Comparison of ENCODE assay signal across 27 cellular contexts in genomic region chr3:30477149-30477921, GRCh38.
DNase-seq lines count a peak whose midpoint lies in the region; ATAC-seq, FAIRE-seq and TF ChIP-seq lines count a peak whose summit lies in the region.
"Had no signal": no experiment of that assay in that cellular context is flagged by ENCODE, and none has a peak within 500 bp of the region (broad histone marks: within the 10 kb centered on the region; RNA-seq: fewer than 3 reads in every experiment).

No MANE protein-coding gene starts in this region.

- H2BK15ac ChIP-seq in H1 (ENCODE audit: low read length) = no peak overlapping the region

- H4K20me1 ChIP-seq in H1 (replicated peaks in 1 of 2; ENCODE audit: control insufficient read depth in 1 of 2, insufficient read depth in 2 of 2, low read length in 2 of 2) = no peaks in the 10 kb centered on the region

- H3K4me1 Mint-ChIP-seq in stimulated activated memory B cell treated with anti-CD40 and anti-IgM and Interleukin-4, amounts not matched to agents 10 μg/mL and 1 μg/mL and 100 μg/mL, for 72 hours = peaks cover 57% of the 10 kb centered on the region
- H3K4me1 Mint-ChIP-seq: neural crest cell had no signal

- H3K9me3 ChIP-seq in H1 (ENCODE audit: insufficient read depth in 2 of 2, low read depth in 1 of 2, low read length in 1 of 2) = peaks cover 0 to 5% of the 10 kb centered on the region in 2 experiments; a peak in 1 of 4 replicates
- H3K9me3 ChIP-seq in heart left ventricle = no peaks in the 10 kb centered on the region
- H3K9me3 ChIP-seq: adrenal gland, body of pancreas, right atrium auricular region, SK-N-SH, spleen had no signal

- H2AFZ ChIP-seq in H1 (ENCODE audit: low read length) = no peak overlapping the region

- DNase-seq in CD1c-positive myeloid dendritic cell (ENCODE audit: extremely low spot score) (peak; percentile 28), MV-4-11 (lab: John Stamatoyannopoulos, UW) (peak; percentile 35), H1 (ENCODE audit: low read depth in 1 of 2, low spot score in 2 of 2) (no peak), T-helper 9 cell (no peak), heart left ventricle (no peak), foreskin fibroblast (no peak)
- DNase-seq: activated CD4-positive, alpha-beta T cell treated with anti-CD3 and anti-CD28 coated beads for 36 hours; activated CD8-positive, alpha-beta memory T cell treated with anti-CD3 and anti-CD28 coated beads for 24 hours; activated T-cell treated with anti-CD3 and anti-CD28 coated beads, Interleukin-2, amount 50 U/mL, for 1 hour; adrenal gland; body of pancreas; CD8-positive, alpha-beta T cell; DMS 273 treated with DMSO at 0.1 percent for 48 hours; islet precursor cell; KBM-7; MM.1S; NCI-H1436; SK-N-SH; spleen; T-helper 2 cell had no signal

- H4K5ac ChIP-seq in H1 (ENCODE audit: insufficient read length, low read depth, low read length) = no peak overlapping the region

- H2BK20ac ChIP-seq in H1 (ENCODE audit: low read length) = 0 out of 2 replicates have a peak overlapping the region, but pooled peaks have one; percentile 55

- POLR2A ChIA-PET in H1 (lab: Charles Lee; ENCODE audit: partially characterized antibody) = no interaction called here

- peaks cover 6% of the 10 kb centered on the region for H3K9me3 Mint-ChIP-seq in stimulated activated memory B cell treated with anti-CD40 and anti-IgM and Interleukin-4, amounts not matched to agents 10 μg/mL and 1 μg/mL and 100 μg/mL, for 72 hours
- H3K9me3 Mint-ChIP-seq: CD8-positive, alpha-beta T cell had no signal

- H3K79me2 ChIP-seq in H1 (ENCODE audit: control insufficient read depth in 1 of 2, insufficient read depth in 2 of 2, low read length in 2 of 2) = no peaks in the 10 kb centered on the region

- H3K56ac ChIP-seq in H1 (replicated peaks; ENCODE audit: insufficient read length, low read depth, low read length) = no peak overlapping the region

- H3K36me3 ChIP-seq in H1 (ENCODE audit: control insufficient read depth in 2 of 4, insufficient read depth in 4 of 4, low read length in 3 of 4) (no peaks in the 10 kb centered on the region), heart left ventricle (no peaks in the 10 kb centered on the region)
- H3K36me3 ChIP-seq: adrenal gland, right atrium auricular region, spleen had no signal

- no peak overlapping the region for H2BK12ac ChIP-seq in H1 (ENCODE audit: low read depth, low read length)

- no peak overlapping the region for H4K91ac ChIP-seq in H1 (replicated peaks; ENCODE audit: insufficient read length, low read length)

- no peaks in the 10 kb centered on the region for H3K79me1 ChIP-seq in H1 (ENCODE audit: low read depth, low read length)

- H3K36me3 Mint-ChIP-seq in stimulated activated memory B cell treated with anti-CD40 and anti-IgM and Interleukin-4, amounts not matched to agents 10 μg/mL and 1 μg/mL and 100 μg/mL, for 72 hours = peaks cover 7% of the 10 kb centered on the region

- peak overlapping the region; percentile 61 for H3K27ac Mint-ChIP-seq in stimulated activated memory B cell treated with anti-CD40 and anti-IgM and Interleukin-4, amounts not matched to agents 10 μg/mL and 1 μg/mL and 100 μg/mL, for 72 hours
- H3K27ac Mint-ChIP-seq: activated CD4-positive, alpha-beta T cell treated with anti-CD3 and anti-CD28 coated beads for 36 hours; CD8-positive, alpha-beta T cell had no signal

- H3K9ac ChIP-seq in H1 (replicated peaks in 1 of 4; ENCODE audit: extremely low read depth in 1 of 4, low read depth in 3 of 4, low read length in 3 of 4) = no peak overlapping the region
- H3K9ac ChIP-seq: SK-N-SH had no signal

- H3K23ac ChIP-seq in H1 (ENCODE audit: insufficient read length) = no peak overlapping the region

- no peak overlapping the region for H2BK120ac ChIP-seq in H1 (replicated peaks; ENCODE audit: low read depth, low read length)

- H3K4ac ChIP-seq in H1 (replicated peaks; ENCODE audit: insufficient read length, low read depth, low read length) = no peak overlapping the region

- no peaks in the 10 kb centered on the region for H3K23me2 ChIP-seq in H1 (ENCODE audit: low read depth, low read length)

- no peaks in the 10 kb centered on the region for H3K4me1 ChIP-seq in H1 (replicated peaks in 1 of 4; ENCODE audit: control insufficient read depth in 3 of 4, insufficient read depth in 4 of 4, low read length in 3 of 4)
- H3K4me1 ChIP-seq in heart left ventricle = peaks cover 0 to 79% (median 21%) of the 10 kb centered on the region in 12 donors

- CTCF ChIA-PET in H1 (lab: Charles Lee; ENCODE audit: partially characterized antibody) = interaction anchor here (0.7 to 1.5 kb wide), 2 partner anchors 11 to 41 kb away, joined by 3 read pairs; no protein-coding TSS in a partner anchor

- H3K27me3 Mint-ChIP-seq in stimulated activated memory B cell treated with anti-CD40 and anti-IgM and Interleukin-4, amounts not matched to agents 10 μg/mL and 1 μg/mL and 100 μg/mL, for 72 hours = no peaks in the 10 kb centered on the region
- H3K27me3 Mint-ChIP-seq: activated CD4-positive, alpha-beta T cell treated with anti-CD3 and anti-CD28 coated beads for 36 hours had no signal

- no peak overlapping the region for H2AK5ac ChIP-seq in H1 (ENCODE audit: low read depth, low read length)

- H3K4me3 ChIP-seq in H1 (ENCODE audit: extremely low read depth in 1 of 4, insufficient read depth in 2 of 4, low read depth in 3 of 4, low read length in 4 of 4) (no peak overlapping the region), heart left ventricle (no peak overlapping the region), foreskin fibroblast (ENCODE audit: low read depth in 1 of 2, low read length in 2 of 2) (no peak overlapping the region)
- H3K4me3 ChIP-seq: adrenal gland, body of pancreas, lung, right atrium auricular region, spleen had no signal

- H2BK5ac ChIP-seq in H1 (ENCODE audit: low read depth, low read length) = no peak overlapping the region

- no peaks in the 10 kb centered on the region for H3K27me3 ChIP-seq in H1 (replicated peaks in 1 of 4; ENCODE audit: control insufficient read depth in 3 of 4, extremely low read depth in 1 of 4, insufficient read depth in 3 of 4, low read length in 3 of 4)
- H3K27me3 ChIP-seq in heart left ventricle = no peaks in the 10 kb centered on the region
- H3K27me3 ChIP-seq: adrenal gland, body of pancreas, right atrium auricular region, spleen had no signal

- WGBS in H1 (ENCODE audit: extremely low coverage in 1 of 2, insufficient coverage in 1 of 2, insufficient read length in 1 of 2, insufficient replicate concordance in 2 of 2, low coverage in 1 of 2, low lambda C conversion rate in 2 of 2, missing lambda C conversion rate in 1 of 2), 2 experiments = 88% methylated on average over 5 of the region's 5 CpGs; no CpG with 5 or more reads in 1 of the 2 experiments
- 64 to 81% (median 72%) methylated on average over 5 of the region's 5 CpGs for WGBS in heart left ventricle, 4 donors

- H3K18ac ChIP-seq in H1 (ENCODE audit: extremely low read depth, low read length) = no peak overlapping the region

- no peak overlapping the region for H3K27ac ChIP-seq in H1 (ENCODE audit: low read depth, low read length)
- H3K27ac ChIP-seq in heart left ventricle = peak overlapping the region in 2 of 12 donors; percentile 4 to 75
- H3K27ac ChIP-seq: adrenal gland, body of pancreas, right atrium auricular region, RWPE1 had no signal

- H4K8ac ChIP-seq in H1 (ENCODE audit: extremely low read depth, insufficient read depth, low read length) = no peak overlapping the region

- TF ChIP-seq CTCF in H1 (IDR thresholded peaks at IDR 0.05; ENCODE audit: control extremely low read depth in 1 of 3, insufficient read depth in 1 of 3, low read depth in 1 of 3, low read length in 3 of 3) = no peak
- TF ChIP-seq CTCF in heart left ventricle (IDR thresholded peaks at IDR 0.05) = no peak
- no peak for TF ChIP-seq CTCF in foreskin fibroblast (IDR thresholded peaks at IDR 0.05; ENCODE audit: low read depth, low read length)

- FAIRE-seq in H1 (lab: Jason Lieb, UNC) = no peak
- FAIRE-seq: GM12892, urothelium cell line had no signal

- no peak overlapping the region for H3K14ac ChIP-seq in H1 (ENCODE audit: insufficient read length)

- TF ChIP-seq POLR2A in H1 (IDR thresholded peaks at IDR 0.05; ENCODE audit: control extremely low read depth in 1 of 2, low read depth in 2 of 2, low read length in 2 of 2) = no peak
- no peak for TF ChIP-seq POLR2A in heart left ventricle (IDR thresholded peaks at IDR 0.05)

- TF ChIP-seq RAD21 in H1 (IDR thresholded peaks at IDR 0.05 in 1 of 2, conservative IDR thresholded peaks at IDR 0.05 in 1 of 2; ENCODE audit: low read depth in 2 of 2, low read length in 2 of 2) = no peak

- intact Hi-C loops in heart left ventricle (cut with DNase I) = no loop called here

- no peak overlapping the region for H3K4me2 ChIP-seq in H1 (ENCODE audit: insufficient read depth in 1 of 2, low read depth in 2 of 2, low read length in 2 of 2)
- H3K4me2 ChIP-seq: SK-N-SH had no signal

- TF ChIP-seq EP300 in H1 (IDR thresholded peaks at IDR 0.05; ENCODE audit: borderline replicate concordance in 1 of 2, low read depth in 2 of 2, low read length in 2 of 2) = no peak

- ATAC-seq in stimulated activated memory B cell treated with anti-CD40 and anti-IgM and Interleukin-4, amounts not matched to agents 10 μg/mL and 1 μg/mL and 100 μg/mL, for 72 hours = no peak
- no peak for ATAC-seq in heart left ventricle
- ATAC-seq: body of pancreas; CD8-positive, alpha-beta T cell had no signal

- H3K4me3 Mint-ChIP-seq in stimulated activated memory B cell treated with anti-CD40 and anti-IgM and Interleukin-4, amounts not matched to agents 10 μg/mL and 1 μg/mL and 100 μg/mL, for 72 hours = peak overlapping the region; percentile 3
- H3K4me3 Mint-ChIP-seq: activated CD4-positive, alpha-beta T cell treated with anti-CD3 and anti-CD28 coated beads for 36 hours; CD8-positive, alpha-beta T cell; neural crest cell had no signal

TF ChIP-seq in H1, 55 proteins besides CTCF, POLR2A, EP300 and RAD21 (continues in another document):
- TF ChIP-seq GABPA (IDR thresholded peaks at IDR 0.05; ENCODE audit: borderline replicate concordance, insufficient read depth, low read length) = no peak
- TF ChIP-seq KDM5A (IDR thresholded peaks at IDR 0.05; ENCODE audit: low read length) = no peak
- no peak for TF ChIP-seq BRCA1 (IDR thresholded peaks at IDR 0.05; ENCODE audit: low read depth, low read length)
- no peak for TF ChIP-seq BCL11A (IDR thresholded peaks at IDR 0.05; ENCODE audit: low read depth in 2 of 2, low read length in 2 of 2)
- no peak for TF ChIP-seq CREB1 (IDR thresholded peaks at IDR 0.05)
- TF ChIP-seq MAFK (IDR thresholded peaks at IDR 0.05; ENCODE audit: low read depth, low read length) = no peak
- TF ChIP-seq POU5F1 (IDR thresholded peaks at IDR 0.05; ENCODE audit: low read depth, low read length) = no peak
- TF ChIP-seq HDAC6 (IDR thresholded peaks at IDR 0.05; ENCODE audit: low read depth, low read length) = no peak
- TF ChIP-seq E2F6 (IDR thresholded peaks at IDR 0.05) = no peak
- no peak for TF ChIP-seq NRF1 (IDR thresholded peaks at IDR 0.05; ENCODE audit: low read depth, low read length)

Comparison
In these comparisons a context has a peak if more than half of its experiments do, and no peak if none do; other contexts are left out.
1. DNase-seq: peak in CD1c-positive myeloid dendritic cell (single experiment) and MV-4-11 (single experiment); none in H1 (0 of 2), T-helper 9 cell (single experiment), heart left ventricle (0 of 5) and foreskin fibroblast (0 of 2).